In genomic region chr7:7989985-7990761, GRCh38 we compare ENCODE assay signal across 13 cellular contexts. TPM values are rescaled to one million over a fixed set of nuclear protein-coding genes. Genes with fewer than 3 reads are reported as not detected.
DNase-seq lines count a peak whose midpoint lies in the region; ATAC-seq and TF ChIP-seq lines count a peak whose summit lies in the region.
"Had no signal": no experiment of that assay in that cellular context is flagged by ENCODE, and none has a peak within 500 bp of the region (broad histone marks: within the 10 kb centered on the region; RNA-seq: fewer than 3 reads in every experiment).

No MANE protein-coding gene starts in this region.

- H3K36me3 ChIP-seq in fibroblast of lung (ENCODE audit: control insufficient read depth, insufficient read depth, low read length): no peaks in the 10 kb centered on the region
- no peaks in the 10 kb centered on the region for H3K36me3 ChIP-seq in vagina

- no peak for TF ChIP-seq POLR2A in vagina (IDR thresholded peaks at IDR 0.05)

- no peaks in the 10 kb centered on the region for H3K27me3 Mint-ChIP-seq in activated T-cell treated with anti-CD3 and anti-CD28 coated beads, Interleukin-2, amount 50 U/mL, for 72 hours (ENCODE audit: low read depth)
- H3K27me3 Mint-ChIP-seq in stimulated activated memory B cell treated with anti-CD40 and anti-IgM and Interleukin-4, amounts not matched to agents 10 μg/mL and 1 μg/mL and 100 μg/mL, for 72 hours: no peaks in the 10 kb centered on the region

- H3K4me3 ChIP-seq in fibroblast of lung (replicated peaks in 1 of 4; ENCODE audit: control extremely low read depth in 1 of 4, insufficient read depth in 1 of 4, low read depth in 3 of 4, low read length in 4 of 4) (peak overlapping the region in 1 of 4 experiments; percentile 23), vagina (no peak overlapping the region)
- H3K4me3 ChIP-seq: GM23338 had no signal

- H3K9me3 ChIP-seq in fibroblast of lung (ENCODE audit: control insufficient read depth, insufficient read depth, low read depth, low read length) (no peaks in the 10 kb centered on the region), vagina (peaks cover 4% of the 10 kb centered on the region)

- H3K27ac ChIP-seq in VCaP (peak overlapping the region; percentile 53), fibroblast of lung (ENCODE audit: insufficient read depth, low read length) (no peak overlapping the region), vagina (no peak overlapping the region)

- H3K9me3 Mint-ChIP-seq in activated T-cell treated with anti-CD3 and anti-CD28 coated beads, Interleukin-2, amount 50 U/mL, for 72 hours: peaks cover 4 to 14% of the 10 kb centered on the region in 2 donors
- H3K9me3 Mint-ChIP-seq in stimulated activated memory B cell treated with anti-CD40 and anti-IgM and Interleukin-4, amounts not matched to agents 10 μg/mL and 1 μg/mL and 100 μg/mL, for 72 hours: peaks cover 14% of the 10 kb centered on the region

- peaks cover 42% of the 10 kb centered on the region for H3K4me1 Mint-ChIP-seq in activated T-cell treated with anti-CD3 and anti-CD28 coated beads, Interleukin-2, amount 50 U/mL, for 72 hours (ENCODE audit: low read depth)
- H3K4me1 Mint-ChIP-seq in stimulated activated memory B cell treated with anti-CD40 and anti-IgM and Interleukin-4, amounts not matched to agents 10 μg/mL and 1 μg/mL and 100 μg/mL, for 72 hours: peaks cover 53% of the 10 kb centered on the region
- H3K4me1 Mint-ChIP-seq: nephron had no signal

- H3K4me2 ChIP-seq in fibroblast of lung (ENCODE audit: extremely low read depth, insufficient read depth, low read length): peak overlapping the region; percentile 46
- H3K4me2 ChIP-seq: GM23338 had no signal

- intact Hi-C loops in vagina (cut with DNase I): no loop called here

- H3K27ac Mint-ChIP-seq in activated T-cell treated with anti-CD3 and anti-CD28 coated beads, Interleukin-2, amount 50 U/mL, for 72 hours: peak overlapping the region; percentile 99
- H3K27ac Mint-ChIP-seq in stimulated activated memory B cell treated with anti-CD40 and anti-IgM and Interleukin-4, amounts not matched to agents 10 μg/mL and 1 μg/mL and 100 μg/mL, for 72 hours: peak overlapping the region; percentile 71
- H3K27ac Mint-ChIP-seq: endodermal cell, GM23338, nephron had no signal

- no peak overlapping the region for H2AFZ ChIP-seq in fibroblast of lung (ENCODE audit: low read length)
- H2AFZ ChIP-seq: GM23338 had no signal

- TF ChIP-seq CTCF in VCaP (conservative IDR thresholded peaks at IDR 0.05): no peak
- no peak for TF ChIP-seq CTCF in fibroblast of lung (conservative IDR thresholded peaks at IDR 0.05 in 1 of 2, IDR thresholded peaks at IDR 0.05 in 1 of 2; ENCODE audit: low read depth in 1 of 2, low read length in 2 of 2)
- TF ChIP-seq CTCF in vagina (IDR thresholded peaks at IDR 0.05): no peak

- H3K36me3 Mint-ChIP-seq in activated T-cell treated with anti-CD3 and anti-CD28 coated beads, Interleukin-2, amount 50 U/mL, for 72 hours (ENCODE audit: insufficient read depth in 2 of 2): peaks cover 14 to 15% of the 10 kb centered on the region in 2 donors
- peaks cover 21% of the 10 kb centered on the region for H3K36me3 Mint-ChIP-seq in stimulated activated memory B cell treated with anti-CD40 and anti-IgM and Interleukin-4, amounts not matched to agents 10 μg/mL and 1 μg/mL and 100 μg/mL, for 72 hours

- peak overlapping the region; percentile 88 to 99 for H3K4me3 Mint-ChIP-seq in activated T-cell treated with anti-CD3 and anti-CD28 coated beads, Interleukin-2, amount 50 U/mL, for 72 hours
- peak overlapping the region; percentile 59 for H3K4me3 Mint-ChIP-seq in stimulated activated memory B cell treated with anti-CD40 and anti-IgM and Interleukin-4, amounts not matched to agents 10 μg/mL and 1 μg/mL and 100 μg/mL, for 72 hours
- H3K4me3 Mint-ChIP-seq: endodermal cell, GM23338, nephron had no signal

- ATAC-seq in activated T-cell treated with anti-CD3 and anti-CD28 coated beads, Interleukin-2, amount 50 U/mL, for 72 hours (replicated peaks in 1 of 2): no peak
- no peak for ATAC-seq in stimulated activated memory B cell treated with anti-CD40 and anti-IgM and Interleukin-4, amounts not matched to agents 10 μg/mL and 1 μg/mL and 100 μg/mL, for 72 hours
- ATAC-seq: GM23338 had no signal

- H4K20me1 ChIP-seq in fibroblast of lung (ENCODE audit: control insufficient read depth, extremely low read depth, insufficient read depth, low read length): no peaks in the 10 kb centered on the region

- DNase-seq in activated T-cell treated with anti-CD3 and anti-CD28 coated beads, Interleukin-2, amount 50 U/mL, for 72 hours: no peak
- no peak for DNase-seq in activated T-cell treated with anti-CD3 and anti-CD28 coated beads, Interleukin-2, amount 50 U/mL, for 1 hour
- DNase-seq in fibroblast of lung (ENCODE audit: low read depth in 2 of 2) (no peak), vagina (ENCODE audit: extremely low spot score in 2 of 2) (no peak), kidney tubule cell (ENCODE audit: low spot score) (no peak)
- DNase-seq in stimulated activated CD4-positive, alpha-beta T cell treated with anti-CD3 and anti-CD28 coated beads, Interleukin-2, amount 100 ng/mL, for 24 hours: no peak
- DNase-seq: endodermal cell; NCI-H187 treated with DMSO at 0.1 percent for 48 hours; stimulated activated CD4-positive, alpha-beta T cell treated with anti-CD3 and anti-CD28 coated beads, Interleukin-15, amount 100 ng/mL, for 24 hours had no signal

- no peaks in the 10 kb centered on the region for H3K79me2 ChIP-seq in fibroblast of lung (ENCODE audit: control insufficient read depth, insufficient read depth, low read length)

- H3K9ac ChIP-seq in fibroblast of lung (ENCODE audit: insufficient read depth, low read length): no peak overlapping the region

- H3K4me1 ChIP-seq in fibroblast of lung (ENCODE audit: control insufficient read depth, extremely low read depth, insufficient read depth, low read length) (no peaks in the 10 kb centered on the region), vagina (no peaks in the 10 kb centered on the region)

- H3K27me3 ChIP-seq in fibroblast of lung (ENCODE audit: control insufficient read depth, insufficient read depth, low read length): no peaks in the 10 kb centered on the region
- H3K27me3 ChIP-seq in vagina: no peaks in the 10 kb centered on the region

RNA-seq across cellular contexts. Expression of gene GLCCI1, which starts 21.6 kb away (rescaled TPM):
- 10 to 100 TPM; 25.3 to 26.1 TPM for total RNA-seq in activated T-cell treated with anti-CD3 and anti-CD28 coated beads, Interleukin-2, amount 50 U/mL, for 72 hours
- total RNA-seq in fibroblast of lung (6.7 and 8.3 TPM in 2 replicates), vagina (9.1 TPM)
- 4.4 and 6.1 TPM in 2 replicates for polyA plus RNA-seq in fibroblast of lung
- polyA plus RNA-seq in fibroblast of lung (2012): 2.8 and 3.6 TPM in 2 replicates
- 3.6 and 5.0 TPM in 2 replicates for polyA minus RNA-seq in fibroblast of lung (ENCODE audit: low replicate concordance)
